Comparison of ENCODE assay signal across 18 cellular contexts in genomic region chr14:55789442-55789841, GRCh38.
"Had no signal": no experiment of that assay in that cellular context is flagged by ENCODE, and none has a peak within 500 bp of the region (broad histone marks: within the 10 kb centered on the region; RNA-seq: fewer than 3 reads in every experiment).

No MANE protein-coding gene starts in this region.

- H3K4me1 Mint-ChIP-seq: neural progenitor cell had no signal

- DNase-seq: activated CD4-positive, alpha-beta T cell treated with anti-CD3 and anti-CD28 coated beads for 48 hours; activated CD8-positive, alpha-beta memory T cell treated with anti-CD3 and anti-CD28 coated beads, Interleukin-2, amount 50 U/mL, for 4 hours; activated CD8-positive, alpha-beta T cell treated with anti-CD3 and anti-CD28 coated beads, Interleukin-2, amount 10 ng/mL, durations not matched to agents 7 days and 5 days; activated gamma-delta T cell; activated T-cell treated with anti-CD3 and anti-CD28 coated beads, Interleukin-2, amount 50 U/mL, for 48 hours; amygdala; foreskin keratinocyte; glutamatergic neuron; kidney glomerular epithelial cell; lower lobe of right lung; T-helper 17 cell; trophoblast cell had no signal

- H3K4me3 ChIP-seq: lower lobe of right lung, neural progenitor cell, suprapubic skin had no signal

- H3K4me3 Mint-ChIP-seq: activated CD8-positive, alpha-beta T cell treated with anti-CD3 and anti-CD28 coated beads, Interleukin-2, amount 10 ng/mL, durations not matched to agents 7 days and 5 days; mesothelial cell of epicardium; neural progenitor cell; stimulated activated naive CD8-positive, alpha-beta T cell treated with anti-CD3 and anti-CD28 coated beads, Interleukin-15, Interleukin-2, amounts not matched to agents 100 ng/mL and 50 ng/mL, for 24 hours; T-helper 17 cell; WTC11 had no signal

- H3K9me3 Mint-ChIP-seq: activated naive CD4-positive, alpha-beta T cell treated with anti-CD3 and anti-CD28 coated beads, Interleukin-2, amount 50 U/mL, for 72 hours; mesothelial cell of epicardium; neural progenitor cell; stimulated activated naive CD8-positive, alpha-beta T cell treated with anti-CD3 and anti-CD28 coated beads, Interleukin-15, Interleukin-2, amounts not matched to agents 100 ng/mL and 50 ng/mL, for 24 hours had no signal

- H3K27me3 ChIP-seq: neural progenitor cell, suprapubic skin had no signal

- H3K36me3 Mint-ChIP-seq: activated naive CD4-positive, alpha-beta T cell treated with anti-CD3 and anti-CD28 coated beads, Interleukin-2, amount 50 U/mL, for 72 hours; mesothelial cell of epicardium; neural progenitor cell; WTC11 had no signal

- H3K27ac Mint-ChIP-seq: activated CD8-positive, alpha-beta T cell treated with anti-CD3 and anti-CD28 coated beads, Interleukin-2, amount 10 ng/mL, durations not matched to agents 7 days and 5 days; activated naive CD4-positive, alpha-beta T cell treated with anti-CD3 and anti-CD28 coated beads, Interleukin-2, amount 50 U/mL, for 72 hours; mesothelial cell of epicardium; neural progenitor cell; stimulated activated naive CD8-positive, alpha-beta T cell treated with anti-CD3 and anti-CD28 coated beads, Interleukin-15, Interleukin-2, amounts not matched to agents 100 ng/mL and 50 ng/mL, for 24 hours; T-helper 17 cell; WTC11 had no signal

- H3K36me3 ChIP-seq: lower lobe of right lung, neural progenitor cell, suprapubic skin had no signal

- H3K27ac ChIP-seq: foreskin keratinocyte, lower lobe of right lung, neural progenitor cell, suprapubic skin had no signal
